12 cellular contexts compared by ENCODE assay signal in genomic region chr9:97986466-97986865, GRCh38. TPM values are rescaled to one million over a fixed set of nuclear protein-coding genes. Genes with fewer than 3 reads are reported as not detected.
A peak's percentile ranks its signal among the peaks of the same experiment; 100 is the strongest.
DNase-seq lines count a peak whose midpoint lies in the region; ATAC-seq and TF ChIP-seq lines count a peak whose summit lies in the region.
"Had no signal": no experiment of that assay in that cellular context is flagged by ENCODE, and none has a peak within 500 bp of the region (broad histone marks: within the 10 kb centered on the region; RNA-seq: fewer than 3 reads in every experiment).

No MANE protein-coding gene starts in this region.

- H3K4me3 ChIP-seq in PC-9: peak overlapping the region; percentile 92; the same call in 1 of the 2 replicates
- H3K4me3 ChIP-seq in epithelial cell of esophagus (ENCODE audit: low read length): no peak overlapping the region
- H3K4me3 ChIP-seq: cardiac muscle cell had no signal

- peaks cover 57% of the 10 kb centered on the region for H3K4me1 Mint-ChIP-seq in activated naive CD4-positive, alpha-beta T cell treated with anti-CD3 and anti-CD28 coated beads for 36 hours (ENCODE audit: low read depth)
- peaks cover 38 to 63% of the 10 kb centered on the region in 2 donors for H3K4me1 Mint-ChIP-seq in stimulated activated naive B cell treated with anti-CD40 and anti-IgM and Interleukin-4, amounts not matched to agents 10 μg/mL and 1 μg/mL and 100 μg/mL, for 72 hours

- POLR2A ChIA-PET in PC-9 (lab: Charles Lee; ENCODE audit: unreplicated experiment): interaction anchor here (0.7 kb wide), 1 partner anchor 25 kb away, joined by 7 read pairs; no protein-coding TSS in a partner anchor

- peak; percentile 25 for DNase-seq in activated naive CD4-positive, alpha-beta T cell treated with anti-CD3 and anti-CD28 coated beads for 36 hours
- no peak for DNase-seq in activated naive CD4-positive, alpha-beta T cell treated with anti-CD3 and anti-CD28 coated beads, Interleukin-2, amount 50 U/mL, for 16 hours
- DNase-seq in PC-9: no peak
- DNase-seq in epithelial cell of esophagus (ENCODE audit: low read depth): peak; percentile 52
- DNase-seq in stimulated activated naive B cell treated with anti-CD40 and anti-IgM and Interleukin-4, amounts not matched to agents 10 μg/mL and 1 μg/mL and 100 μg/mL, for 72 hours: no peak
- DNase-seq in activated effector memory CD4-positive, alpha-beta T cell treated with Interleukin-2 at 50 U/mL for 16 hours: no peak
- DNase-seq in iPS-NIHi7 (ENCODE audit: extremely low spot score): no peak
- DNase-seq in DMS79 (lab: John Stamatoyannopoulos, UW): no peak

- H3K36me3 ChIP-seq in PC-9 (ENCODE audit: low read depth): peaks cover 4% of the 10 kb centered on the region; the same call in 1 of the 2 replicates
- H3K36me3 ChIP-seq: cardiac muscle cell had no signal

- no peak overlapping the region for H2AFZ ChIP-seq in PC-9

- peak overlapping the region; percentile 89 for H3K4me2 ChIP-seq in PC-9

- peaks cover 13% of the 10 kb centered on the region for H3K36me3 Mint-ChIP-seq in activated naive CD4-positive, alpha-beta T cell treated with anti-CD3 and anti-CD28 coated beads for 36 hours (ENCODE audit: low read depth)
- peaks cover 4 to 18% of the 10 kb centered on the region in 2 donors for H3K36me3 Mint-ChIP-seq in stimulated activated naive B cell treated with anti-CD40 and anti-IgM and Interleukin-4, amounts not matched to agents 10 μg/mL and 1 μg/mL and 100 μg/mL, for 72 hours
- H3K36me3 Mint-ChIP-seq: WTC11 had no signal

- no TSS peak for BruUV-seq in PC-9 (replicated peaks; lab: Mats Ljungman, UMichigan)

- H3K27ac ChIP-seq in PC-9: peak overlapping the region; percentile 91; the same call in 1 of the 2 replicates
- H3K27ac ChIP-seq: cardiac muscle cell had no signal

- peak overlapping the region; percentile 80 for H3K4me3 Mint-ChIP-seq in activated naive CD4-positive, alpha-beta T cell treated with anti-CD3 and anti-CD28 coated beads for 36 hours
- peak overlapping the region; percentile 58 to 84 for H3K4me3 Mint-ChIP-seq in stimulated activated naive B cell treated with anti-CD40 and anti-IgM and Interleukin-4, amounts not matched to agents 10 μg/mL and 1 μg/mL and 100 μg/mL, for 72 hours

- no peaks in the 10 kb centered on the region for H3K27me3 Mint-ChIP-seq in activated naive CD4-positive, alpha-beta T cell treated with anti-CD3 and anti-CD28 coated beads for 36 hours (ENCODE audit: low read depth)
- no peaks in the 10 kb centered on the region for H3K27me3 Mint-ChIP-seq in stimulated activated naive B cell treated with anti-CD40 and anti-IgM and Interleukin-4, amounts not matched to agents 10 μg/mL and 1 μg/mL and 100 μg/mL, for 72 hours

- H3K9me3 Mint-ChIP-seq in activated naive CD4-positive, alpha-beta T cell treated with anti-CD3 and anti-CD28 coated beads for 36 hours: no peaks in the 10 kb centered on the region
- H3K9me3 Mint-ChIP-seq in stimulated activated naive B cell treated with anti-CD40 and anti-IgM and Interleukin-4, amounts not matched to agents 10 μg/mL and 1 μg/mL and 100 μg/mL, for 72 hours: no peaks in the 10 kb centered on the region
- H3K9me3 Mint-ChIP-seq: WTC11 had no signal

- CTCF ChIA-PET in activated naive CD4-positive, alpha-beta T cell treated with anti-CD3 and anti-CD28 coated beads for 36 hours (lab: Charles Lee): interaction anchor here (0.9 to 4.1 kb wide), 5 partner anchors 20 to 63 kb away, joined by 3 to 22 read pairs (median 3); partner anchors contain the start of gene TRMO
- CTCF ChIA-PET in PC-9 (lab: Charles Lee): interaction anchor here (0.5 kb wide), 1 partner anchor 47 kb away, joined by 3 read pairs; no protein-coding TSS in a partner anchor

- H3K9me3 ChIP-seq in PC-9 (ENCODE audit: insufficient read depth, low read depth): no peaks in the 10 kb centered on the region

- intact Hi-C loops in activated naive CD4-positive, alpha-beta T cell treated with anti-CD3 and anti-CD28 coated beads for 36 hours (cut with micrococcal nuclease): loop anchor here (2.0 kb wide), 1 partner anchor 48 kb away; no protein-coding TSS in a partner anchor
- intact Hi-C loops in PC-9 (cut with micrococcal nuclease; ENCODE audit: unreplicated experiment): no loop called here

- H3K27me3 ChIP-seq in PC-9 (ENCODE audit: insufficient read depth, low read depth): no peaks in the 10 kb centered on the region

- H3F3A ChIP-seq in PC-9 (ENCODE audit: insufficient read depth, low read depth): peaks cover 27% of the 10 kb centered on the region

- H3K79me2 ChIP-seq in PC-9 (ENCODE audit: low read depth): peaks cover 88% of the 10 kb centered on the region

- ATAC-seq in stimulated activated naive B cell treated with anti-CD40 and anti-IgM and Interleukin-4, amounts not matched to agents 10 μg/mL and 1 μg/mL and 100 μg/mL, for 72 hours (replicated peaks): no peak
- ATAC-seq: WTC11 had no signal

- no peaks in the 10 kb centered on the region for H3K9me2 ChIP-seq in PC-9 (ENCODE audit: insufficient read depth)

- peaks cover 49% of the 10 kb centered on the region for H4K20me1 ChIP-seq in PC-9 (ENCODE audit: insufficient read depth)

- peaks cover 64% of the 10 kb centered on the region for H3K4me1 ChIP-seq in PC-9 (replicated peaks; ENCODE audit: insufficient read depth)

- TF ChIP-seq CTCF in PC-9 (conservative IDR thresholded peaks at IDR 0.05) (no peak), epithelial cell of esophagus (IDR thresholded peaks at IDR 0.05; ENCODE audit: insufficient read depth, low read depth, low read length, missing control alignments) (no peak)

- peak overlapping the region; percentile 95 for H3K27ac Mint-ChIP-seq in activated naive CD4-positive, alpha-beta T cell treated with anti-CD3 and anti-CD28 coated beads for 36 hours
- H3K27ac Mint-ChIP-seq in stimulated activated naive B cell treated with anti-CD40 and anti-IgM and Interleukin-4, amounts not matched to agents 10 μg/mL and 1 μg/mL and 100 μg/mL, for 72 hours: peak overlapping the region; percentile 96
- H3K27ac Mint-ChIP-seq: WTC11 had no signal

RNA-seq across cellular contexts. Expression of gene ANP32B, which starts 3.3 kb away (rescaled TPM):
- total RNA-seq in activated naive CD4-positive, alpha-beta T cell treated with anti-CD3 and anti-CD28 coated beads for 36 hours: 100 to 1,000 TPM; 412 to 414 TPM
- 280 and 284 TPM in 2 replicates for total RNA-seq in PC-9 (2021)

RNA-seq across cellular contexts. Expression of gene HEMGN, which starts 48.5 kb away (rescaled TPM):
- 1 to 10 TPM; 1.8 to 1.9 TPM for total RNA-seq in activated naive CD4-positive, alpha-beta T cell treated with anti-CD3 and anti-CD28 coated beads for 36 hours
- total RNA-seq in PC-9 (2021): not detected in 2 replicates
- total RNA-seq: cardiac muscle cell, glomerular endothelial cell, HT1080 had no signal

Comparison
In these comparisons a context has a peak if more than half of its experiments do, and no peak if none do; other contexts are left out.
1. DNase-seq: peak in activated naive CD4-positive, alpha-beta T cell treated with anti-CD3 and anti-CD28 coated beads for 36 hours (single experiment) and epithelial cell of esophagus (single experiment); none in activated naive CD4-positive, alpha-beta T cell treated with anti-CD3 and anti-CD28 coated beads, Interleukin-2, amount 50 U/mL, for 16 hours (single experiment), PC-9 (0 of 2), stimulated activated naive B cell treated with anti-CD40 and anti-IgM and Interleukin-4, amounts not matched to agents 10 μg/mL and 1 μg/mL and 100 μg/mL, for 72 hours (single experiment), activated effector memory CD4-positive, alpha-beta T cell treated with Interleukin-2 at 50 U/mL for 16 hours (single experiment), iPS-NIHi7 (single experiment) and DMS79 (single experiment).